8 cellular contexts compared by ENCODE assay signal in genomic region chr5:67010684-67011409, GRCh38.
DNase-seq lines count a peak whose midpoint lies in the region; ATAC-seq and TF ChIP-seq lines count a peak whose summit lies in the region.

No MANE protein-coding gene starts in this region.

- no peak for ATAC-seq in GM21423 (IDR thresholded peaks at IDR 0.05; ENCODE audit: unreplicated experiment)

- POLR2A ChIA-PET in PC-9 (lab: Charles Lee; ENCODE audit: unreplicated experiment), result interaction anchor here (0.6 kb wide), 2 partner anchors 167 to 1986 kb away, joined by 3 to 9 read pairs; no protein-coding TSS in a partner anchor

- intact Hi-C loops in PC-9 (cut with micrococcal nuclease; ENCODE audit: unreplicated experiment), result no loop called here

- no peak overlapping the region for H3K9ac ChIP-seq in rectal smooth muscle tissue (ENCODE audit: low read length)

- CTCF ChIA-PET in PC-9 (lab: Charles Lee), result no interaction called here

- H3K4me1 ChIP-seq in PC-9 (replicated peaks; ENCODE audit: insufficient read depth), result peaks cover 98% of the 10 kb centered on the region
- peaks cover 10% of the 10 kb centered on the region for H3K4me1 ChIP-seq in rectal smooth muscle tissue (ENCODE audit: control insufficient read depth, insufficient read depth, low read length)

- H3K4me2 ChIP-seq in PC-9, result peak overlapping the region; percentile 96

- H3K36me3 ChIP-seq in PC-9 (ENCODE audit: low read depth), result peaks cover 8% of the 10 kb centered on the region; the same call in 1 of the 2 replicates
- no peaks in the 10 kb centered on the region for H3K36me3 ChIP-seq in rectal smooth muscle tissue (ENCODE audit: control insufficient read depth, insufficient read depth, low read length)

- TF ChIP-seq CTCF in PC-9 (conservative IDR thresholded peaks at IDR 0.05), result no peak
- no peak for TF ChIP-seq CTCF in epithelial cell of proximal tubule (conservative IDR thresholded peaks at IDR 0.05; ENCODE audit: low read depth, low read length)

- peaks cover 5% of the 10 kb centered on the region; the same call in 1 of the 2 replicates for H4K20me1 ChIP-seq in PC-9 (ENCODE audit: insufficient read depth)

- H3F3A ChIP-seq in PC-9 (ENCODE audit: insufficient read depth, low read depth), result peaks cover 49% of the 10 kb centered on the region

- DNase-seq in Daoy (ENCODE audit: low read depth), result peak; percentile 97
- DNase-seq in PC-9, result peak; percentile 50 to 94
- DNase-seq in epithelial cell of proximal tubule (ENCODE audit: low read depth), result no peak
- no peak for DNase-seq in COR-L47 (lab: John Stamatoyannopoulos, UW)
- DNase-seq in occipital lobe (lab: John Stamatoyannopoulos, UW), result no peak
- no peak for DNase-seq in NCI-H146 treated with DMSO at 0.1 percent for 48 hours (lab: John Stamatoyannopoulos, UW; ENCODE audit: unreplicated experiment)

- BruUV-seq in PC-9 (replicated peaks; lab: Mats Ljungman, UMichigan), result no TSS peak

- H2AFZ ChIP-seq in PC-9, result no peak overlapping the region

- no peaks in the 10 kb centered on the region for H3K9me2 ChIP-seq in PC-9 (ENCODE audit: insufficient read depth)

- no peaks in the 10 kb centered on the region for H3K27me3 ChIP-seq in PC-9 (ENCODE audit: insufficient read depth, low read depth)
- H3K27me3 ChIP-seq in rectal smooth muscle tissue (ENCODE audit: control insufficient read depth, insufficient read depth, low read length), result no peaks in the 10 kb centered on the region

- H3K27ac ChIP-seq in PC-9 (peak overlapping the region; percentile 96), rectal smooth muscle tissue (ENCODE audit: low read depth, low read length) (peak overlapping the region; percentile 66)

- peaks cover 92% of the 10 kb centered on the region for H3K79me2 ChIP-seq in PC-9 (ENCODE audit: low read depth)

- no peaks in the 10 kb centered on the region for H3K9me3 ChIP-seq in PC-9 (ENCODE audit: insufficient read depth, low read depth)

- H3K4me3 ChIP-seq in PC-9 (peak overlapping the region; percentile 36), epithelial cell of proximal tubule (ENCODE audit: low read depth, low read length) (peak overlapping the region; percentile 5), rectal smooth muscle tissue (ENCODE audit: low read length) (no peak overlapping the region)

Comparison
In these comparisons a context has a peak if more than half of its experiments do, and no peak if none do; other contexts are left out.
1. DNase-seq: peak in Daoy (single experiment) and PC-9 (2 of 2); none in epithelial cell of proximal tubule (single experiment), COR-L47 (single experiment), occipital lobe (single experiment) and NCI-H146 treated with DMSO at 0.1 percent for 48 hours (single experiment).